Comparison of ENCODE assay signal across 22 cellular contexts in the genomic region with DNA sequence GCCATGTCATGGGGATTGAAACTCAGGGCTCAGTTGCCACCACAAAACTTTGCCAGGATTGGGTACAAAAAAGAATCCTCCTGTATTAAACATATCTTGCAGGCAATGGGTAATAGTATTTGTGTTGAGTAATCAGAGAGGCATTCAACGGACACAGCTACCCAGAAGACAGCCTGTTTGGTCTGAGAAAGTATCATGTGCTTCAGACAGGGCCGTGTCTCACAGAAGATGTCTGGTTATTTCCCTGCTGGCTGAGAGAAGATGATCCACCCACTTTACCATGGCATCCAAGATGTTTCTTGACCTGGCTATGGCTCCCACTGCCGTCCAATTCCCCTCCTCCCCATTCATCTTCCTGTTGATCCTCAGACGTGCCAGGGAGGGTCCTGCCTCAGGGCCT.
"Had no signal": no experiment of that assay in that cellular context is flagged by ENCODE, and none has a peak within 500 bp of the region (broad histone marks: within the 10 kb centered on the region; RNA-seq: fewer than 3 reads in every experiment).

No MANE protein-coding gene starts in this region.

- DNase-seq: dermis blood vessel endothelial cell; esophagus squamous epithelium; heart left ventricle; hippocampal formation; left colon; left ventricle myocardium superior; mesenchymal stem cell; midbrain; nucleus accumbens; ovary; right cardiac atrium; stimulated activated CD4-positive, alpha-beta T cell treated with anti-CD3 and anti-CD28 coated beads, Interleukin-4, amount 100 ng/mL, for 1 hour; stimulated activated CD8-positive, alpha-beta memory T cell treated with anti-CD3 and anti-CD28 coated beads, Interleukin-4, amount 100 ng/mL, for 48 hours; stimulated activated naive CD8-positive, alpha-beta T cell treated with anti-CD3 and anti-CD28 coated beads, Interleukin-15, Interleukin-2, amounts not matched to agents 100 U/mL and 50 U/mL, for 24 hours; tibial artery; upper lobe of right lung had no signal

- ATAC-seq: heart left ventricle; left colon; left ventricle myocardium superior; natural killer cell treated with Interleukin-12 subunit alpha and Interleukin-12 subunit beta and Interleukin-15 and Interleukin-18, amount 100 ng/mL, for 72 hours; right cardiac atrium; stimulated activated effector memory CD8-positive, alpha-beta T cell treated with anti-CD3 and anti-CD28 coated beads, Interleukin-12 subunit alpha, Interleukin-12 subunit beta, amount 100 ng/mL, for 72 hours; stimulated activated naive CD8-positive, alpha-beta T cell treated with anti-CD3 and anti-CD28 coated beads, Interleukin-15, Interleukin-2, amounts not matched to agents 100 U/mL and 50 U/mL, for 24 hours; upper lobe of right lung had no signal

- H3K4me3 ChIP-seq: esophagus squamous epithelium, heart left ventricle, lung, neural progenitor cell, ovary, smooth muscle cell, tibial artery, upper lobe of right lung, vagina had no signal
